ENCODE assay signal across 26 cellular contexts in the genomic region with DNA sequence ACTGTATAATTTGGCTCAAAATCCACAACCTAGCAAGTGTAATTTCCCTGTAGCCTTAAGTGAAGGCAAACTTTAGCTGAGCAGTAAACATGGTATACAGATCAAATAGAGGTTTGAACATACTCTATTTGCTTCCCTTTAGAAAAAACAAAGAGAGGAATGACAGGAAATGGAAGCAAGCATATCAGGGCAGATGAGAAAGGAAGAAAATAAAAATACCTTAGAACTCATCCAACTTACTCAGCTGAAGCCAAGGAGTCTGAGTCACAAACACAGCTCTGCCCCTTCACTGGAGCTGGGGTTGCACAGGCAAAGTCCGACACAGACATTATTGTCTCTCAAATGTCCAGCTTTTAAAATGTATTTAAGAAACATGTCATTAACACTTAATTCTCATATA.
DNase-seq lines count a peak whose midpoint lies in the region; ATAC-seq and TF ChIP-seq lines count a peak whose summit lies in the region.
"Had no signal": no experiment of that assay in that cellular context is flagged by ENCODE, and none has a peak within 500 bp of the region (broad histone marks: within the 10 kb centered on the region; RNA-seq: fewer than 3 reads in every experiment).

No MANE protein-coding gene starts in this region.

- CTCF ChIA-PET in mammary epithelial cell (lab: Charles Lee; ENCODE audit: low non-redundant PET), result interaction anchor here (0.6 kb wide), 1 partner anchor 323 kb away, joined by 4 read pairs; no protein-coding TSS in a partner anchor

- H2AFZ ChIP-seq in mammary epithelial cell (ENCODE audit: low read depth, low read length), result peak overlapping the region; percentile 71

- no peak for TF ChIP-seq CTCF in mammary epithelial cell (conservative IDR thresholded peaks at IDR 0.05 in 1 of 2, IDR thresholded peaks at IDR 0.05 in 1 of 2; ENCODE audit: extremely low read depth in 1 of 2, insufficient read depth in 1 of 2, low read depth in 1 of 2, low read length in 2 of 2)
- no peak for TF ChIP-seq CTCF in breast epithelium (IDR thresholded peaks at IDR 0.05)
- no peak for TF ChIP-seq CTCF in VCaP (conservative IDR thresholded peaks at IDR 0.05)
- no peak for TF ChIP-seq CTCF in foreskin keratinocyte (conservative IDR thresholded peaks at IDR 0.05)

- 41% methylated on average over 1 of the region's 1 CpG for WGBS in mammary epithelial cell (ENCODE audit: low coverage, missing lambda C conversion rate)

- H3K36me3 ChIP-seq in mammary epithelial cell (ENCODE audit: insufficient read depth, low read length), result no peaks in the 10 kb centered on the region
- no peaks in the 10 kb centered on the region for H3K36me3 ChIP-seq in breast epithelium
- H3K36me3 ChIP-seq: BLaER1, brain microvascular endothelial cell, neutrophil had no signal

- in situ Hi-C loops in mammary epithelial cell (cut with MboI; ENCODE audit: low sequenced_read_pairs in 2 of 2), result no loop called here

- no peak overlapping the region for H3K9ac ChIP-seq in mammary epithelial cell (ENCODE audit: insufficient read depth, low read length)
- H3K9ac ChIP-seq: BLaER1 had no signal

- H3K27ac ChIP-seq in mammary epithelial cell (ENCODE audit: insufficient read depth, low read depth, low read length) (no peak overlapping the region), breast epithelium (no peak overlapping the region), VCaP (peak overlapping the region; percentile 19; the same call in 1 of the 2 replicates), foreskin keratinocyte (no peak overlapping the region)
- H3K27ac ChIP-seq: BLaER1, brain microvascular endothelial cell, HL-60, neutrophil had no signal

- H3K4me3 ChIP-seq in mammary epithelial cell (replicated peaks in 1 of 3; ENCODE audit: insufficient read depth in 1 of 3, low read depth in 2 of 3, low read length in 3 of 3) (no peak overlapping the region), breast epithelium (no peak overlapping the region)
- H3K4me3 ChIP-seq: BLaER1, lung had no signal

- H3K27me3 ChIP-seq in mammary epithelial cell (ENCODE audit: insufficient read depth, low read length) (no peaks in the 10 kb centered on the region), breast epithelium (no peaks in the 10 kb centered on the region), foreskin keratinocyte (no peaks in the 10 kb centered on the region)
- H3K27me3 ChIP-seq: BLaER1, brain microvascular endothelial cell, neutrophil had no signal

- dilution Hi-C loops in mammary epithelial cell (cut with HindIII; ENCODE audit: low sequenced_read_pairs), result no loop called here

- ATAC-seq in foreskin keratinocyte (peak; percentile 72), GM21737 (IDR thresholded peaks at IDR 0.05; ENCODE audit: unreplicated experiment) (no peak), GM18870 (IDR thresholded peaks at IDR 0.05; ENCODE audit: unreplicated experiment) (no peak)
- ATAC-seq: stimulated activated naive B cell treated with anti-CD40 and anti-IgM and Interleukin-4, amounts not matched to agents 10 μg/mL and 1 μg/mL and 100 μg/mL, for 72 hours had no signal

- H3K79me2 ChIP-seq in mammary epithelial cell (ENCODE audit: insufficient read depth, low read length), result no peaks in the 10 kb centered on the region

- H3K9me3 ChIP-seq in mammary epithelial cell (replicated peaks; ENCODE audit: insufficient read depth, low read length) (no peaks in the 10 kb centered on the region), breast epithelium (no peaks in the 10 kb centered on the region)
- H3K9me3 ChIP-seq: BLaER1, Caco-2, neutrophil had no signal

- intact Hi-C loops in mammary epithelial cell (cut with micrococcal nuclease) (no loop called here), breast epithelium (cut with DNase I; ENCODE audit: low total_unique reads) (no loop called here)

- no peak for TF ChIP-seq POLR2A in breast epithelium (IDR thresholded peaks at IDR 0.05)

- no TSS peak for BruUV-seq in mammary epithelial cell (replicated peaks; lab: Mats Ljungman, UMichigan)

- H4K20me1 ChIP-seq in mammary epithelial cell (ENCODE audit: insufficient read depth, low read length), result no peaks in the 10 kb centered on the region
- H4K20me1 ChIP-seq: BLaER1 had no signal

- peaks cover 12% of the 10 kb centered on the region for H3K4me1 ChIP-seq in mammary epithelial cell (ENCODE audit: insufficient read depth, low read length)
- H3K4me1 ChIP-seq in breast epithelium, result no peaks in the 10 kb centered on the region
- H3K4me1 ChIP-seq in foreskin keratinocyte, result peaks cover 5% of the 10 kb centered on the region
- H3K4me1 ChIP-seq: BLaER1, Caco-2 had no signal

- peak overlapping the region; percentile 28 for H3K4me2 ChIP-seq in mammary epithelial cell (ENCODE audit: insufficient read depth, low read depth, low read length)
- H3K4me2 ChIP-seq: BLaER1 had no signal

- DNase-seq in mammary epithelial cell (no peak), breast epithelium (ENCODE audit: low spot score in 2 of 2) (no peak), foreskin keratinocyte (peak in 1 of 2 donors; percentile 37), SKM-1 (lab: John Stamatoyannopoulos, UW; ENCODE audit: unreplicated experiment) (no peak), hepatic stellate cell (ENCODE audit: low spot score) (no peak)
- DNase-seq: 8988T; activated CD4-positive, alpha-beta memory T cell treated with anti-CD3 and anti-CD28 coated beads, Interleukin-2, amount 10 ng/mL, durations not matched to agents 7 days and 5 days; activated CD4-positive, CD25-positive, alpha-beta regulatory T cell; activated gamma-delta T cell; brain microvascular endothelial cell; Caco-2; cortex of kidney; DND-41; GOT3; hypothalamus; NCI-H524; stimulated activated CD4-positive, alpha-beta T cell treated with anti-CD3 and anti-CD28 coated beads, Interleukin-2, amount 100 ng/mL, for 48 hours; stimulated activated naive B cell treated with anti-CD40 and anti-IgM and Interleukin-4, amounts not matched to agents 10 μg/mL and 1 μg/mL and 100 μg/mL, for 72 hours; T-helper 9 cell had no signal
